Comparison of ENCODE assay signal across 24 cellular contexts in the genomic region with DNA sequence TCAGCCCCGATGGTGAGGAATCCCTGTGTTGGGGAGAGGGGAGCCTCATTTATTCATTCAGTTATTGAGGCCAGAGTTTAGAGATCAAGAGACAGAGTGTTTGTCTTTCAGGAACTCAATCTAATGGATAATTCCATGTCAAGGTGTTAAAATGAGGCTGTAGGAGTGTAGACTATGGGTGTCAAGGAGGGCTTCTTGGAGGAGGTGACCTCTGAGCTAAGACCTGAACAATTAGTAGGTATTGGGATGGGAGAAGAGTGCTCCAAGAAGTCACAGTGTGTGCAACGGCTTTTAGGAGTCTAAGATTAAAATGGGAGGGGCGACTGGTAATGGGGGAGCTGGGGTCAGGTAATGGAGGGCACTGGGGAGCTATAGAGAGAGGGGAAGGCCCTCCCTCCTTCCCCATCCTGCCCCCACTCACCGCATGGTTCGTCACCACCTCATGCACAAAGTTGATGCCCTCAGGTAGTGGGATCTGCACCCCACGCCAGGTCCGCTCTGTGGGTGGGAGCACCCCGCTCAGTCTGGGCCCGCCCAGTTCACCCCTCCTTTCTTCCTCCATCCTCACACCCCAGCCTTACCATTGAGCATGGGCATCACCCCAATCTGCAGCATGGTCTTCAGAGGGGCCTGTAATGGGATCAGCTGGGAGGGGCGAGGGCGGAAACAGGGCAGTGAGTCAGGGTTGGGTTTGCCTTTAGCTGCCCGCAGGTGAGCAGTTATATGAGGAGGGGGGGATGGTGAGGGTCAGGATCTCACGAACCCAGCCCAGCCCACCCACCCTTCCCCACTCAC. TPM values are rescaled to one million over a fixed set of nuclear protein-coding genes. Genes with fewer than 3 reads are reported as not detected.
"Had no signal": no experiment of that assay in that cellular context is flagged by ENCODE, and none has a peak within 500 bp of the region (broad histone marks: within the 10 kb centered on the region; RNA-seq: fewer than 3 reads in every experiment).

No MANE protein-coding gene starts in this region.

- H3K27me3 Mint-ChIP-seq: naive thymus-derived CD4-positive, alpha-beta T cell; type B pancreatic cell had no signal

- H3K36me3 ChIP-seq: uterus had no signal

- DNase-seq: dorsolateral prefrontal cortex; effector CD8-positive, alpha-beta T cell; esophagus squamous epithelium; foreskin fibroblast; immature natural killer cell; left cardiac atrium; left ventricle myocardium superior; naive thymus-derived CD4-positive, alpha-beta T cell; nephron progenitor cell; retina; right lobe of liver; stimulated activated CD4-positive, alpha-beta T cell treated with anti-CD3 and anti-CD28 coated beads, Interleukin-15, amount 100 ng/mL, for 24 hours; stimulated activated CD4-positive, alpha-beta T cell treated with anti-CD3 and anti-CD28 coated beads, Interleukin-1b, Interleukin-23, amount 100 ng/mL, for 48 hours; stimulated activated CD4-positive, alpha-beta T cell treated with anti-CD3 and anti-CD28 coated beads, Interleukin-4, amount 100 ng/mL, for 24 hours; stimulated activated naive CD4-positive, alpha-beta T cell; stomach; substantia nigra; uterus had no signal

- H3K27ac Mint-ChIP-seq: immature natural killer cell, nephron progenitor cell, type B pancreatic cell had no signal

- H3K27ac ChIP-seq: coronary artery, dorsolateral prefrontal cortex, esophagus squamous epithelium, gastroesophageal sphincter, psoas muscle, right lobe of liver, stomach, uterus had no signal

- H3K4me3 Mint-ChIP-seq: immature natural killer cell; naive thymus-derived CD4-positive, alpha-beta T cell; nephron progenitor cell; type B pancreatic cell had no signal

- H3K27me3 ChIP-seq: dorsolateral prefrontal cortex, esophagus squamous epithelium, gastroesophageal sphincter, right lobe of liver, stomach, uterus had no signal

- H3K9me3 ChIP-seq: esophagus squamous epithelium, gastroesophageal sphincter, psoas muscle, right lobe of liver, stomach, uterus had no signal

- H3K4me3 ChIP-seq: coronary artery, dorsolateral prefrontal cortex, esophagus squamous epithelium, gastroesophageal sphincter, lung, psoas muscle, right lobe of liver, stomach, uterus had no signal

- H3K4me1 Mint-ChIP-seq: immature natural killer cell, nephron progenitor cell had no signal

- H3K9me3 Mint-ChIP-seq: immature natural killer cell; naive thymus-derived CD4-positive, alpha-beta T cell; nephron progenitor cell; type B pancreatic cell had no signal

- H3K4me1 ChIP-seq: esophagus squamous epithelium, gastroesophageal sphincter, psoas muscle, right lobe of liver, stomach, uterus had no signal

- ATAC-seq: gastroesophageal sphincter; left cardiac atrium; left ventricle myocardium superior; naive thymus-derived CD4-positive, alpha-beta T cell; psoas muscle had no signal

RNA-seq across cellular contexts. Expression of a gene that starts 11.8 kb away (rescaled TPM):
- polyA plus RNA-seq: immature natural killer cell; keratinocyte; naive thymus-derived CD4-positive, alpha-beta T cell had no signal

RNA-seq across cellular contexts. Expression of a gene that starts 12.7 kb away (rescaled TPM):
- polyA plus RNA-seq: naive thymus-derived CD4-positive, alpha-beta T cell had no signal
